Comparison of ENCODE assay signal across 9 cellular contexts in the genomic region with DNA sequence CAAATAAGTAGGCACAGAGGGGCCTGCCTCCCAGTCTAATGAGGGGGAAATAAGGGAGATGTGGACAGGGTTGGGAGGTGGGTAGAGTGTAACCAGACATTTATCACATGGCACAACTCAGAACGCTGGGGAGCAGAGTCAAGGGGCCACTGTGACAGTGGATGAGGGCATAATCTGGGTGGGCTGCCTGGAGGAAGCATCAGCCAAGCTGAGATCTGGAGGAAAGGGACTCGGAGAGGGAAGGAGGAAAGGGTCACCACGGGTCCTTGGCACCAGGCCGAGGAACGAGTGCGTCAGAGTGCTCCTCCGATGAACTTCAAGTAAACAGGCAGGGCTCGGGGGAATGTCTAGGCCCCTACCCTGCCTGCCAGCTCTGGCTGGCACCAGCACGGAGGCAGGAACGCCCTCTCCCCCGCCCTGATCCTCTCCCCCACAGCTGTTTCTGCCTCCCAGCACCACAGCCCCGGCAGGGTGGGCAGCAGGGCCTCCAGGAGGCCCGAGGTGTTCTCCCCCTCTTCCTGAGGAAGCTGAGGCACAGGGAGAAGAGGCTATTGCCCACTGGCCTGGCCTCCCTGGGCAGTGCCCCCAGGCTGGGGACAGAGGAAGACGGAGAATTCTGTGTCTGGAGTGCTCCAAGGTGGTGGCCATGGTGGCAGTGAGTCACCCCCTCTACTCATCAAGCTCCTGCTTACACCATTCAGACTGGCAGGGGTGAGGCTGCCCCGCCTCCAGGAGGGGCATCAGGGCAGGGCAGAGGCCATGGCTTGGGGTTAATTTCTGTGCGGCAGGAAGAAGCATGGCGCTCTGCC. TPM values are rescaled to one million over a fixed set of nuclear protein-coding genes. Genes with fewer than 3 reads are reported as not detected.
DNase-seq lines count a peak whose midpoint lies in the region; ATAC-seq and TF ChIP-seq lines count a peak whose summit lies in the region.
"Had no signal": no experiment of that assay in that cellular context is flagged by ENCODE, and none has a peak within 500 bp of the region (broad histone marks: within the 10 kb centered on the region; RNA-seq: fewer than 3 reads in every experiment).

No MANE protein-coding gene starts in this region.

- no peak for TF ChIP-seq POLR2A in testis (IDR thresholded peaks at IDR 0.05)

- in situ Hi-C loops in Caki2 (cut with HindIII; ENCODE audit: low pct_unique_long_range_greater_than_20kb, low sequenced_read_pairs), result no loop called here

- intact Hi-C loops in testis (cut with DNase I; ENCODE audit: low total_unique reads), result no loop called here

- no peaks in the 10 kb centered on the region for H4K20me1 ChIP-seq in osteoblast (ENCODE audit: insufficient read depth, low read length)

- H3K36me3 ChIP-seq in duodenal mucosa (ENCODE audit: control insufficient read depth in 1 of 2, insufficient read depth in 2 of 2, low read length in 2 of 2) (no peaks in the 10 kb centered on the region), osteoblast (ENCODE audit: insufficient read depth, low read length) (peaks cover 5% of the 10 kb centered on the region), testis (ENCODE audit: low read depth, missing control alignments) (no peaks in the 10 kb centered on the region)

- ATAC-seq in HG02852 (IDR thresholded peaks at IDR 0.05; ENCODE audit: unreplicated experiment), result no peak

- no peaks in the 10 kb centered on the region for H3K27me3 ChIP-seq in duodenal mucosa (ENCODE audit: control insufficient read depth in 1 of 2, insufficient read depth in 2 of 2, low read length in 2 of 2)
- H3K27me3 ChIP-seq in osteoblast (ENCODE audit: insufficient read depth, low read length), result no peaks in the 10 kb centered on the region
- H3K27me3 ChIP-seq in testis, result no peaks in the 10 kb centered on the region

- peaks cover 32% of the 10 kb centered on the region for H3K79me2 ChIP-seq in osteoblast (ENCODE audit: insufficient read depth, low read length)

- H2AFZ ChIP-seq in osteoblast (ENCODE audit: low read length), result peak overlapping the region; percentile 17

- DNase-seq in Caki2 (ENCODE audit: low read depth) (peak; percentile 97), NCI-H226 (peak; percentile 98), osteoblast (ENCODE audit: insufficient read length, low spot score, missing footprints) (peak; percentile 96), NCI-H526 (lab: John Stamatoyannopoulos, UW) (no peak), NCI-H2107 (lab: John Stamatoyannopoulos, UW) (no peak), testis (no peak)
- DNase-seq: activated effector memory CD4-positive, alpha-beta T cell treated with Interleukin-2 at 50 U/mL for 16 hours had no signal

- H3K9me3 ChIP-seq in duodenal mucosa (ENCODE audit: control insufficient read depth in 1 of 2, low read length in 2 of 2) (no peaks in the 10 kb centered on the region), osteoblast (ENCODE audit: low read depth, low read length) (no peaks in the 10 kb centered on the region), testis (no peaks in the 10 kb centered on the region)

- H3K4me3 ChIP-seq in duodenal mucosa (ENCODE audit: low read depth in 1 of 2, low read length in 2 of 2), result peak overlapping the region in 1 of 2 donors; percentile 44
- H3K4me3 ChIP-seq in osteoblast (ENCODE audit: insufficient read depth, low read length), result peak overlapping the region; percentile 18
- H3K4me3 ChIP-seq in testis, result no peak overlapping the region

- H3K4me1 ChIP-seq in duodenal mucosa (ENCODE audit: control insufficient read depth in 1 of 2, insufficient read depth in 2 of 2, low read length in 2 of 2) (peaks cover 56 to 68% of the 10 kb centered on the region in 2 donors), osteoblast (ENCODE audit: insufficient read depth, low read length) (peaks cover 58% of the 10 kb centered on the region), testis (peaks cover 27% of the 10 kb centered on the region)

- WGBS in testis, 2 donors, result 50 to 62% methylated on average over 10 to 17 of the region's 17 CpGs

- peak overlapping the region; percentile 23 to 60 for H3K9ac ChIP-seq in duodenal mucosa (ENCODE audit: low read depth in 1 of 2, low read length in 2 of 2)

- TF ChIP-seq CTCF in osteoblast (IDR thresholded peaks at IDR 0.05; ENCODE audit: extremely low read depth, low read depth, low read length) (no peak), testis (IDR thresholded peaks at IDR 0.05) (no peak)

- H3K27ac ChIP-seq in duodenal mucosa (ENCODE audit: low read depth, low read length) (peak overlapping the region; percentile 68), osteoblast (ENCODE audit: low read depth, low read length) (peak overlapping the region; percentile 82), testis (no peak overlapping the region)

- peak overlapping the region; percentile 18 for H3K4me2 ChIP-seq in osteoblast (ENCODE audit: insufficient read depth, low read length)

RNA-seq across cellular contexts. Expression of gene ALDH3B1, which starts 4.2 kb away (rescaled TPM):
- 77.5 and 85.5 TPM in 2 replicates for total RNA-seq in Caki2 (2014; rRNA removed; shearing (Covaris generic); ENCODE audit: low replicate concordance)
- total RNA-seq in osteoblast, result 59.5 and 63.0 TPM in 2 replicates
- total RNA-seq in testis, result 1 to 10 TPM; 4.4 to 5.3 TPM
- 8.1 TPM for polyA plus RNA-seq in testis (ENCODE audit: insufficient read depth, low read depth, low replicate concordance)

RNA-seq across cellular contexts. Expression of gene UNC93B1, which starts 10.5 kb away (rescaled TPM):
- 44.3 and 60.6 TPM in 2 replicates for total RNA-seq in Caki2 (2014; rRNA removed; shearing (Covaris generic); ENCODE audit: low replicate concordance)
- total RNA-seq in osteoblast (36.5 and 39.8 TPM in 2 replicates), testis (10 to 100 TPM in 1 of 2 donors, 1 to 10 TPM in 1; 5.3 to 12.3 TPM)
- polyA plus RNA-seq in testis (ENCODE audit: insufficient read depth, low read depth, low replicate concordance), result 7.9 TPM

RNA-seq across cellular contexts. Expression of gene NDUFS8, which starts 16.1 kb away (rescaled TPM):
- 129 and 207 TPM in 2 replicates for total RNA-seq in Caki2 (2014; rRNA removed; shearing (Covaris generic); ENCODE audit: low replicate concordance)
- 60.7 and 73.1 TPM in 2 replicates for total RNA-seq in osteoblast
- total RNA-seq in testis, result 100 to 1,000 TPM; 184 to 196 TPM
- 149 TPM for polyA plus RNA-seq in testis (ENCODE audit: insufficient read depth, low read depth, low replicate concordance)

RNA-seq across cellular contexts. Expression of gene TCIRG1, which starts 24.5 kb away (rescaled TPM):
- total RNA-seq in Caki2 (2014; rRNA removed; shearing (Covaris generic); ENCODE audit: low replicate concordance), result 23.9 and 24.0 TPM in 2 replicates
- 85.4 and 87.5 TPM in 2 replicates for total RNA-seq in osteoblast
- 10 to 100 TPM; 52.8 to 53.6 TPM for total RNA-seq in testis
- 22.2 TPM for polyA plus RNA-seq in testis (ENCODE audit: insufficient read depth, low read depth, low replicate concordance)

Comparison
In these comparisons a context has a peak if more than half of its experiments do, and no peak if none do; other contexts are left out.
1. DNase-seq: peak in Caki2 (single experiment), NCI-H226 (single experiment) and osteoblast (single experiment); none in NCI-H526 (0 of 2), NCI-H2107 (single experiment) and testis (single experiment).
2. H3K27ac ChIP-seq: peak in duodenal mucosa (single experiment) and osteoblast (single experiment); none in testis (0 of 2).